ENCODE assay signal across 8 cellular contexts in the genomic region with DNA sequence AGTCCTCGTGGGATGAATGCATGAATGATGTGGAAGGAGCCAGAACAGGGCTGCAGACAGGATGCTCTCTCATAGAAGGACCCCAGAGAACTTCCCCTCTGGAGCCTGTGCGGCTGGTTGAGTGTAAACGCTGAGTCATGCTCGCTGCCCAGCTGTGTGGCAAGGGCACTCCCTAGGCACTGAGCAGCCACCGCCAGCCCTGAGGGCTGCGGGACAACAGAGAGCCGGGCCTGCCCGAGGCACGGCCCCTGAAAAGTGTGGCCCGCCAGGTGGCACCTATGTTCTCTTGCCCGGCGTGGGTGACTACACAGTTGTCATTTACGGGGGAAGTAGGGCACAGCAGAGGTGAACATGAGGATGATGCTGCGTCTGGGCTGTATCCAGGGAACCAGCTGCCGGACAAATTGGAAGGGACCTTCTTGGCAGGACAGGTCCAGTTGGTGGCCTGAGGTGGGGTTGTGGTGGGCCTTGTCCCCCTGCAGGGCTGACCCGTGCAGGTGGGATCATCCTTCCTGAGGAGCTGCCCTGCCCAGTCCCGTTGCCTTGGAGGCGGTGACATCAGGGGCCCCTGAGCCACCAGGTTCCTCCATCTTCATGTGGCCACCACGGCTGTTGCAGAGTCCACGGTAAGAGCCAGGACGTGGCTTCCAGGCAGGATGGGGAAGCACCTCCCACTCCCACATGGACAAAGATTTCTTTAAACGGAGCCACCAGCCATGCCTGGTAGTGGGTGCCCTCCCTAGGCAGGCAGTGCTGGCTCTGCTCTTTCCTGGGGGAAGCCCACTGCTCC.
A peak's percentile ranks its signal among the peaks of the same experiment; 100 is the strongest.
DNase-seq lines count a peak whose midpoint lies in the region; ATAC-seq and TF ChIP-seq lines count a peak whose summit lies in the region.

No MANE protein-coding gene starts in this region.

- no peaks in the 10 kb centered on the region for H3K36me3 ChIP-seq in left ventricle myocardium inferior
- peaks cover 0 to 7% of the 10 kb centered on the region in 2 experiments for H3K36me3 ChIP-seq in SK-N-SH (replicated peaks in 1 of 2; ENCODE audit: control insufficient read depth in 1 of 2, insufficient read depth in 2 of 2, low read length in 1 of 2)
- H3K36me3 ChIP-seq in upper lobe of right lung: no peaks in the 10 kb centered on the region

- POLR2A ChIA-PET in SK-N-SH (lab: Yijun Ruan, JAX): no interaction called here

- H2AFZ ChIP-seq in SK-N-SH (ENCODE audit: low read depth): no peak overlapping the region

- no peaks in the 10 kb centered on the region for H4K20me1 ChIP-seq in SK-N-SH (ENCODE audit: insufficient read depth)

- H3K4me3 ChIP-seq in left ventricle myocardium inferior (no peak overlapping the region), SK-N-SH (ENCODE audit: low read depth in 2 of 2, low read length in 1 of 2) (no peak overlapping the region), upper lobe of right lung (no peak overlapping the region)

- H3K9me3 ChIP-seq in left ventricle myocardium inferior (replicated peaks): no peaks in the 10 kb centered on the region
- no peaks in the 10 kb centered on the region for H3K9me3 ChIP-seq in SK-N-SH
- H3K9me3 ChIP-seq in upper lobe of right lung: no peaks in the 10 kb centered on the region

- no peak for TF ChIP-seq EP300 in SK-N-SH (IDR thresholded peaks at IDR 0.05; ENCODE audit: borderline replicate concordance in 1 of 2, low read depth in 1 of 2, low read length in 1 of 2)

- no peak overlapping the region for H3K9ac ChIP-seq in SK-N-SH

- CTCF ChIA-PET in SK-N-SH (lab: Yijun Ruan, JAX): interaction anchor here (1.1 to 2.4 kb wide), 4 partner anchors 10 to 89 kb away, joined by 3 to 7 read pairs (median 4); no protein-coding TSS in a partner anchor

- H3F3A ChIP-seq in SK-N-SH (replicated peaks; ENCODE audit: insufficient read depth): peaks cover 4% of the 10 kb centered on the region

- intact Hi-C loops in Right ventricle myocardium superior (cut with DNase I) (no loop called here), left ventricle myocardium inferior (cut with micrococcal nuclease) (no loop called here), upper lobe of right lung (cut with DNase I) (no loop called here)

- peaks cover 25% of the 10 kb centered on the region for H3K4me1 ChIP-seq in left ventricle myocardium inferior
- peaks cover 19 to 36% of the 10 kb centered on the region in 2 experiments; a peak in 2 of 4 replicates for H3K4me1 ChIP-seq in SK-N-SH (ENCODE audit: control insufficient read depth in 1 of 2, insufficient read depth in 2 of 2, low read depth in 1 of 2, low read length in 1 of 2)
- H3K4me1 ChIP-seq in upper lobe of right lung: peaks cover 5% of the 10 kb centered on the region

- peaks cover 37% of the 10 kb centered on the region for H3K27me3 ChIP-seq in left ventricle myocardium inferior (ENCODE audit: low read depth)
- no peaks in the 10 kb centered on the region for H3K27me3 ChIP-seq in SK-N-SH (ENCODE audit: insufficient read depth)
- peaks cover 29% of the 10 kb centered on the region for H3K27me3 ChIP-seq in upper lobe of right lung

- peak; percentile 64 for DNase-seq in Right ventricle myocardium superior
- DNase-seq in left ventricle myocardium inferior: no peak
- no peak for DNase-seq in SK-N-SH
- DNase-seq in inferior parietal cortex (ENCODE audit: extremely low spot score): peak; percentile 51
- no peak for DNase-seq in upper lobe of right lung
- DNase-seq in dedifferentiated amniotic fluid mesenchymal stem cell (ENCODE audit: extremely low spot score): no peak

- ATAC-seq in Right ventricle myocardium superior (ENCODE audit: poor library complexity) (peak; percentile 36), upper lobe of right lung (peak; percentile 70), GM18909 (IDR thresholded peaks at IDR 0.05; ENCODE audit: poor library complexity, unreplicated experiment) (no peak), HG03378 (IDR thresholded peaks at IDR 0.05; ENCODE audit: unreplicated experiment) (no peak)

- H3K27ac ChIP-seq in left ventricle myocardium inferior (replicated peaks): no peak overlapping the region
- no peak overlapping the region; a peak in 1 of 4 replicates for H3K27ac ChIP-seq in SK-N-SH (ENCODE audit: low read depth in 2 of 2, low read length in 1 of 2)
- H3K27ac ChIP-seq in upper lobe of right lung: no peak overlapping the region

- H3K79me2 ChIP-seq in SK-N-SH (ENCODE audit: insufficient read depth): no peaks in the 10 kb centered on the region

- H3K9me2 ChIP-seq in SK-N-SH: no peaks in the 10 kb centered on the region

- H3K4me2 ChIP-seq in SK-N-SH: 0 out of 2 replicates have a peak overlapping the region, but pooled peaks have one; percentile 23

- WGBS in SK-N-SH (ENCODE audit: low lambda C conversion rate): 77% methylated on average over 15 of the region's 22 CpGs

- TF ChIP-seq RAD21 in SK-N-SH (IDR thresholded peaks at IDR 0.05; ENCODE audit: low read length): no peak

- no peak for TF ChIP-seq CTCF in left ventricle myocardium inferior (IDR thresholded peaks at IDR 0.05; ENCODE audit: borderline replicate concordance)
- no peak for TF ChIP-seq CTCF in SK-N-SH (IDR thresholded peaks at IDR 0.05)
- no peak for TF ChIP-seq CTCF in upper lobe of right lung (IDR thresholded peaks at IDR 0.05)

TF ChIP-seq in SK-N-SH, 30 proteins besides CTCF, POLR2A, EP300 and RAD21:
- TF ChIP-seq USF2 (IDR thresholded peaks at IDR 0.05; ENCODE audit: borderline replicate concordance, low read depth, low read length) (no peak), FOXM1 (IDR thresholded peaks at IDR 0.05; ENCODE audit: low read depth) (no peak), RXRA (IDR thresholded peaks at IDR 0.05; ENCODE audit: borderline replicate concordance, low read depth) (no peak), EZH2phosphoT487 (IDR thresholded peaks at IDR 0.05; ENCODE audit: borderline replicate concordance, low read depth) (no peak), GATA2 (CRISPR knock-in tag; IDR thresholded peaks at IDR 0.05) (no peak), RFX5 (IDR thresholded peaks at IDR 0.05; ENCODE audit: low read length) (no peak), SMC3 (IDR thresholded peaks at IDR 0.05; ENCODE audit: low read depth, low read length) (no peak), CHD2 (IDR thresholded peaks at IDR 0.05; ENCODE audit: low read length, partially characterized antibody) (no peak), SIN3A (IDR thresholded peaks at IDR 0.05; ENCODE audit: borderline replicate concordance, low read depth, low read length) (no peak)
- TF ChIP-seq, protein P1, sequence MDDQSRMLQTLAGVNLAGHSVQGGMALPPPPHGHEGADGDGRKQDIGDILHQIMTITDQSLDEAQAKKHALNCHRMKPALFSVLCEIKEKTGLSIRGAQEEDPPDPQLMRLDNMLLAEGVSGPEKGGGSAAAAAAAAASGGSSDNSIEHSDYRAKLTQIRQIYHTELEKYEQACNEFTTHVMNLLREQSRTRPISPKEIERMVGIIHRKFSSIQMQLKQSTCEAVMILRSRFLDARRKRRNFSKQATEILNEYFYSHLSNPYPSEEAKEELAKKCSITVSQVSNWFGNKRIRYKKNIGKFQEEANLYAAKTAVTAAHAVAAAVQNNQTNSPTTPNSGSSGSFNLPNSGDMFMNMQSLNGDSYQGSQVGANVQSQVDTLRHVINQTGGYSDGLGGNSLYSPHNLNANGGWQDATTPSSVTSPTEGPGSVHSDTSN (IDR thresholded peaks at IDR 0.05): no peak
- TF ChIP-seq, protein P2, sequence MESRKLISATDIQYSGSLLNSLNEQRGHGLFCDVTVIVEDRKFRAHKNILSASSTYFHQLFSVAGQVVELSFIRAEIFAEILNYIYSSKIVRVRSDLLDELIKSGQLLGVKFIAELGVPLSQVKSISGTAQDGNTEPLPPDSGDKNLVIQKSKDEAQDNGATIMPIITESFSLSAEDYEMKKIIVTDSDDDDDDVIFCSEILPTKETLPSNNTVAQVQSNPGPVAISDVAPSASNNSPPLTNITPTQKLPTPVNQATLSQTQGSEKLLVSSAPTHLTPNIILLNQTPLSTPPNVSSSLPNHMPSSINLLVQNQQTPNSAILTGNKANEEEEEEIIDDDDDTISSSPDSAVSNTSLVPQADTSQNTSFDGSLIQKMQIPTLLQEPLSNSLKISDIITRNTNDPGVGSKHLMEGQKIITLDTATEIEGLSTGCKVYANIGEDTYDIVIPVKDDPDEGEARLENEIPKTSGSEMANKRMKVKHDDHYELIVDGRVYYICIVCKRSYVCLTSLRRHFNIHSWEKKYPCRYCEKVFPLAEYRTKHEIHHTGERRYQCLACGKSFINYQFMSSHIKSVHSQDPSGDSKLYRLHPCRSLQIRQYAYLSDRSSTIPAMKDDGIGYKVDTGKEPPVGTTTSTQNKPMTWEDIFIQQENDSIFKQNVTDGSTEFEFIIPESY (IDR thresholded peaks at IDR 0.05; ENCODE audit: borderline replicate concordance, low read depth): no peak
- TF ChIP-seq, protein P3, sequence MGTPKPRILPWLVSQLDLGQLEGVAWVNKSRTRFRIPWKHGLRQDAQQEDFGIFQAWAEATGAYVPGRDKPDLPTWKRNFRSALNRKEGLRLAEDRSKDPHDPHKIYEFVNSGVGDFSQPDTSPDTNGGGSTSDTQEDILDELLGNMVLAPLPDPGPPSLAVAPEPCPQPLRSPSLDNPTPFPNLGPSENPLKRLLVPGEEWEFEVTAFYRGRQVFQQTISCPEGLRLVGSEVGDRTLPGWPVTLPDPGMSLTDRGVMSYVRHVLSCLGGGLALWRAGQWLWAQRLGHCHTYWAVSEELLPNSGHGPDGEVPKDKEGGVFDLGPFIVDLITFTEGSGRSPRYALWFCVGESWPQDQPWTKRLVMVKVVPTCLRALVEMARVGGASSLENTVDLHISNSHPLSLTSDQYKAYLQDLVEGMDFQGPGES (IDR thresholded peaks at IDR 0.05; ENCODE audit: low read depth, low read length): no peak

Comparison
In these comparisons a context has a peak if more than half of its experiments do, and no peak if none do; other contexts are left out.
1. DNase-seq: peak in Right ventricle myocardium superior (single experiment) and inferior parietal cortex (single experiment); none in left ventricle myocardium inferior (single experiment), SK-N-SH (single experiment), upper lobe of right lung (single experiment) and dedifferentiated amniotic fluid mesenchymal stem cell (single experiment).
2. ATAC-seq: peak in Right ventricle myocardium superior (single experiment) and upper lobe of right lung (single experiment); none in GM18909 (single experiment) and HG03378 (single experiment).